1 cellular context compared by ENCODE assay signal in genomic region chr17:21275579-21276339, GRCh38.
TF ChIP-seq lines count a peak whose summit lies in the region.

No MANE protein-coding gene starts in this region.

TF ChIP-seq in HepG2, 621 proteins besides CTCF, POLR2A, EP300 and RAD21 (continued from another document and continues in another):
- TF ChIP-seq HINFP (CRISPR knock-in tag; IDR thresholded peaks at IDR 0.05; ENCODE audit: low read depth) = peak; percentile 88
- TF ChIP-seq ERF (CRISPR knock-in tag; IDR thresholded peaks at IDR 0.05) = 0 out of 2 replicates have a peak, but pooled peaks have one; percentile 28
- 0 out of 2 replicates have a peak, but pooled peaks have one; percentile 37 for TF ChIP-seq ZNF142 (CRISPR knock-in tag; IDR thresholded peaks at IDR 0.05)
- TF ChIP-seq ZNF547 (CRISPR knock-in tag; IDR thresholded peaks at IDR 0.05) = peak; percentile 88
- no peak; the same call in 1 of the 2 replicates for TF ChIP-seq ZFYVE20 (CRISPR knock-in tag; IDR thresholded peaks at IDR 0.05; ENCODE audit: borderline replicate concordance, low read depth)
- no peak for TF ChIP-seq ZNF543 (CRISPR knock-in tag; IDR thresholded peaks at IDR 0.05)
- no peak for TF ChIP-seq RNF219 (CRISPR knock-in tag; IDR thresholded peaks at IDR 0.05)
- TF ChIP-seq SPEN (CRISPR knock-in tag; IDR thresholded peaks at IDR 0.05; ENCODE audit: low read depth) = peak; percentile 68
- peak; percentile 76 for TF ChIP-seq NFAT5 (CRISPR knock-in tag; IDR thresholded peaks at IDR 0.05)
- peak; percentile 92 for TF ChIP-seq BORCS8-MEF2B (CRISPR knock-in tag; IDR thresholded peaks at IDR 0.05)
- peak; percentile 64; the same call in 1 of the 2 replicates for TF ChIP-seq MTA1 (CRISPR knock-in tag; IDR thresholded peaks at IDR 0.05; ENCODE audit: borderline replicate concordance)
- peak; percentile 28 for TF ChIP-seq XRCC5 (optimal IDR thresholded peaks at IDR 0.05; ENCODE audit: low read length)
- peak; percentile 75; the same call in 1 of the 2 replicates for TF ChIP-seq ZNF367 (CRISPR knock-in tag; IDR thresholded peaks at IDR 0.05; ENCODE audit: borderline replicate concordance)
- 0 out of 2 replicates have a peak, but pooled peaks have one; percentile 61 for TF ChIP-seq ZSCAN9 (CRISPR knock-in tag; IDR thresholded peaks at IDR 0.05; ENCODE audit: borderline replicate concordance)
- TF ChIP-seq SIN3B (IDR thresholded peaks at IDR 0.05; ENCODE audit: low read length) = no peak
- TF ChIP-seq HNF1A (IDR thresholded peaks at IDR 0.05; ENCODE audit: low read depth) = no peak
- TF ChIP-seq HNF1A (CRISPR knock-in tag; IDR thresholded peaks at IDR 0.05; ENCODE audit: borderline replicate concordance) = no peak
- 0 out of 2 replicates have a peak, but pooled peaks have one; percentile 52 for TF ChIP-seq E2F1 (CRISPR knock-in tag; IDR thresholded peaks at IDR 0.05)
- TF ChIP-seq ZBTB2 (CRISPR knock-in tag; IDR thresholded peaks at IDR 0.05; ENCODE audit: low read depth) = no peak
- TF ChIP-seq ZFP36L1 (CRISPR knock-in tag; IDR thresholded peaks at IDR 0.05) = no peak
- TF ChIP-seq ZNF691 (CRISPR knock-in tag; IDR thresholded peaks at IDR 0.05; ENCODE audit: borderline replicate concordance, low read depth) = peak; percentile 63; the same call in 1 of the 2 replicates
- TF ChIP-seq ZNF75D (CRISPR knock-in tag; IDR thresholded peaks at IDR 0.05; ENCODE audit: borderline replicate concordance) = no peak
- TF ChIP-seq MXI1 (IDR thresholded peaks at IDR 0.05; ENCODE audit: borderline replicate concordance, low read depth, low read length) = peak; percentile 55; the same call in 1 of the 3 replicates
- no peak for TF ChIP-seq ZIK1 (CRISPR knock-in tag; IDR thresholded peaks at IDR 0.05; ENCODE audit: borderline replicate concordance, low read depth)
- no peak for TF ChIP-seq ARNT (IDR thresholded peaks at IDR 0.05)
- 0 out of 2 replicates have a peak, but pooled peaks have one; percentile 51 for TF ChIP-seq SP4 (CRISPR knock-in tag; IDR thresholded peaks at IDR 0.05)
- TF ChIP-seq KLF16 (CRISPR knock-in tag; IDR thresholded peaks at IDR 0.05) = peak in 1 of 2 experiments; percentile 62; a peak in 2 of 4 replicates
